Comparison of ENCODE assay signal across 35 cellular contexts in genomic region chr7:110813986-110814385, GRCh38.
"Had no signal": no experiment of that assay in that cellular context is flagged by ENCODE, and none has a peak within 500 bp of the region (broad histone marks: within the 10 kb centered on the region; RNA-seq: fewer than 3 reads in every experiment).

No MANE protein-coding gene starts in this region.

- DNase-seq: Karpas-422, Kasumi-1, MG63, MM.1S, MV-4-11, NCI-H1048, NCI-H1092, NCI-H1092 treated with DMSO at 0.1 percent for 48 hours, NCI-H1105, NCI-H1105 treated with DMSO at 0.1 percent for 48 hours, NCI-H1417, NCI-H1417 treated with DMSO at 0.1 percent for 48 hours, NCI-H1436, NCI-H1436 treated with DMSO at 0.1 percent for 48 hours, NCI-H146, NCI-H1694, NCI-H1694 treated with DMSO at 0.1 percent for 48 hours, NCI-H187, NCI-H187 treated with DMSO at 0.1 percent for 48 hours, NCI-H1930, NCI-H2029, NCI-H2029 treated with DMSO at 0.1 percent for 48 hours, NCI-H2081, NCI-H2081 treated with DMSO at 0.1 percent for 48 hours, NCI-H2107, NCI-H2171, NCI-H2171 treated with DMSO at 0.1 percent for 48 hours, NCI-H2227 treated with DMSO at 0.1 percent for 48 hours, NCI-H226, NCI-H345, NCI-H446, NCI-H446 treated with DMSO at 0.1 percent for 48 hours, NCI-H510A, NCI-H510A treated with DMSO at 0.1 percent for 48 hours, NCI-H524 had no signal

- H3K4me3 ChIP-seq: MG63 had no signal

- H3K27me3 ChIP-seq: MG63 had no signal

- H3K9me3 ChIP-seq: MG63 had no signal

- H3K36me3 ChIP-seq: MG63 had no signal
